In the genomic region with DNA sequence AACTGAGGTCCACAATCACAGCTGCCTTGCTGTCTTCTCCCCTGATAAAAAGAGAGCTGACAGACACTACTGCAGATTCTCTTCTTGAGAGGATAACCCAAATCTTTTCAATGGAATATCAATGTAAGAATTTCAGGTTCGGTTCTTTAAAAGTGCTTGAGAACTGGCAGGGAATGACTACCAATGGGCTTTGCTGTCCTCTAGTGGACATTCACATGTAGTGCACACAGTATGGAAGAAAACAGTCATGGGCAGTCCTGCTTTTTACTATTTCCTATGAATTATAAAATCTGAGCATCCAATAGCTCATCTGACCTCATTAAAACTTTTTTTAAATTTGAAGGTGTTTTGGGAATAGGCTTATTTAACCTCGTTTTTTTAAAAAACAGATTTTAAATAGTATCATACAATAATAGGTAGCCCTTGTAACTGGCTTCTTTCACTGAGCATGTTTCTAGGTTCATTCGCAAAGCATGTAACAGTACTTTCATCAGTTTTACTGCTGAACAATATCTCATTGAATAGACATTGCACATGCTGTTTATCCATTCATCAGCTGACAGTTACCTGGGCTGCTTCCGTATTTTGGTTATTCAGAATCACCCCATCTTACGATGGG, we compare ENCODE assay signal across 7 cellular contexts. TPM values are rescaled to one million over a fixed set of nuclear protein-coding genes. Genes with fewer than 3 reads are reported as not detected.
DNase-seq lines count a peak whose midpoint lies in the region; ATAC-seq and FAIRE-seq lines count a peak whose summit lies in the region.

No MANE protein-coding gene starts in this region.

- CTCF ChIA-PET in activated CD4-positive, alpha-beta memory T cell treated with anti-CD3 and anti-CD28 coated beads for 36 hours (lab: Charles Lee) = interaction anchor here (0.7 to 3.1 kb wide), 26 partner anchors 8 to 128 kb away, joined by 3 to 26 read pairs (median 5); a partner anchor contains a TSS

- no peaks in the 10 kb centered on the region for H3K9me3 Mint-ChIP-seq in activated CD4-positive, alpha-beta memory T cell treated with anti-CD3 and anti-CD28 coated beads for 36 hours

- peaks cover 55% of the 10 kb centered on the region for H3K36me3 Mint-ChIP-seq in activated CD4-positive, alpha-beta memory T cell treated with anti-CD3 and anti-CD28 coated beads for 36 hours

- DNase-seq in EL (peak; percentile 59), KG1 (lab: John Stamatoyannopoulos, UW) (peak; percentile 14), RCC 7860 (ENCODE audit: low spot score) (peak; percentile 60), epidermal melanocyte (ENCODE audit: insufficient read length, low spot score) (peak; percentile 45), myocyte (ENCODE audit: low read depth) (peak; percentile 75)
- DNase-seq in activated CD4-positive, alpha-beta memory T cell treated with anti-CD3 and anti-CD28 coated beads for 36 hours = no peak

- peaks cover 4% of the 10 kb centered on the region for H3K4me1 Mint-ChIP-seq in activated CD4-positive, alpha-beta memory T cell treated with anti-CD3 and anti-CD28 coated beads for 36 hours (ENCODE audit: low read depth)

- POLR2A ChIA-PET in activated CD4-positive, alpha-beta memory T cell treated with anti-CD3 and anti-CD28 coated beads for 36 hours (lab: Charles Lee) = no interaction called here

- no peak overlapping the region for H3K4me3 Mint-ChIP-seq in activated CD4-positive, alpha-beta memory T cell treated with anti-CD3 and anti-CD28 coated beads for 36 hours

- FAIRE-seq in RCC 7860 (lab: Jason Lieb, UNC) = peak; percentile 73

- H3K27me3 Mint-ChIP-seq in activated CD4-positive, alpha-beta memory T cell treated with anti-CD3 and anti-CD28 coated beads for 36 hours = no peaks in the 10 kb centered on the region

- intact Hi-C loops in activated CD4-positive, alpha-beta memory T cell treated with anti-CD3 and anti-CD28 coated beads for 36 hours (cut with micrococcal nuclease) = loop anchor here (2.0 to 10.0 kb wide), 2 partner anchors 27 to 627 kb away; a partner anchor contains a TSS

- ATAC-seq in GM21526 (IDR thresholded peaks at IDR 0.05; ENCODE audit: low FRiP score, unreplicated experiment) = no peak

- H3K27ac Mint-ChIP-seq in activated CD4-positive, alpha-beta memory T cell treated with anti-CD3 and anti-CD28 coated beads for 36 hours = no peak overlapping the region

RNA-seq across cellular contexts. Expression of a gene that starts 18.3 kb away (rescaled TPM):
- total RNA-seq in myocyte = 23.2 and 34.8 TPM in 2 replicates
- 3.4 TPM for polyA plus RNA-seq in myocyte (2012)
- under 1 TPM in 1 of 2 experiments, not detected in 1; 0.10 TPM for total RNA-seq in activated CD4-positive, alpha-beta memory T cell treated with anti-CD3 and anti-CD28 coated beads for 36 hours

Comparison
In these comparisons a context has a peak if more than half of its experiments do, and no peak if none do; other contexts are left out.
1. RNA of a gene that starts 18.3 kb away (total RNA-seq): 23.2 to 34.8 TPM in myocyte; 0.10 TPM in activated CD4-positive, alpha-beta memory T cell treated with anti-CD3 and anti-CD28 coated beads for 36 hours; every median in the first group is over 10 times any median in the second.